Comparison of ENCODE assay signal across 8 cellular contexts in the genomic region with DNA sequence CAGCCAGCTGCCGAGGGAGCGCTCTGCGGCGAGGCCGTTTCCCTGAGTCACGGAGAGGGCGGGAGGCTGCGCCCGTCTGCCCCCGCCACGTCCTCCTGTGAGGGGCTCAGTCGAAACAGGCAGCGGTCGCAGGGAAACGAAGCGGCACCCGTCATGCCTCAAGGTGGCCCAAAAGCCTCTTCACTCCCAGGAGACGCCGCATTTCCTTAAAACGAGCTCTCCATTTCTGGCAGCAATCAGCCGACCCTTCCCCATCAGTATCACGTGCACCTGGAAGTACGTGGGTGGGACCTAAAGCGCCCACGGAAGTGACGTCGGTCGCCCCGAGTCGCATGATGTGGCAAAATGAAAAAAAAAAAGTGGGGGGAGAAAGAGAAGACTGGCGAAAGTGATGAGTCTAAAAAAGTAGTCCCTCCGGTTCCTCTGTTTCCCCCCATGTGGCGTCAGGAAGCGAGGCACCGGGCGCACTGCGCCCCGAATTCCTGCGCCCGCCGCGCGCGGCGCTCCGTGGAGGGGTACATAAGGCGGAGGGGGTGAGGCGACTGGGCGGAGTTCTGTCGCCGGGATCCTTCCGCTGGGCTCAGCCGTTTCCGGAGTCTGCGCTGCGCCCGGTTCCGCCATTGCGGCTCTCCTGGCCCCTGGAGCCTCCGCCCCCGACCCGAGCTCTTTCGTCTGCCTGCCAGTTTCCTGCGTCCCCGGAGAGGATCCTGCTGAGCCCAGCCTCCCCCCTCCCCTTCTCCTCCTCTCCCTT. TPM values are rescaled to one million over a fixed set of nuclear protein-coding genes. Genes with fewer than 3 reads are reported as not detected.
DNase-seq lines count a peak whose midpoint lies in the region; ATAC-seq and TF ChIP-seq lines count a peak whose summit lies in the region.

A gene (plus strand): TSS at position 583 of the 751 bp plus-strand sequence. CDS start 237 bp downstream, outside the sequence.

- H3K27me3 Mint-ChIP-seq in activated naive CD8-positive, alpha-beta T cell treated with anti-CD3 and anti-CD28 coated beads, Interleukin-2, amount 10 ng/mL, durations not matched to agents 7 days and 5 days, result no peaks in the 10 kb centered on the region
- H3K27me3 Mint-ChIP-seq in osteocyte (ENCODE audit: unreplicated experiment), result no peaks in the 10 kb centered on the region

- TF ChIP-seq CTCF in GM10266 (IDR thresholded peaks at IDR 0.05; ENCODE audit: control insufficient read depth, insufficient read depth, low read depth, missing control alignments) (no peak), SU-DHL-6 (IDR thresholded peaks at IDR 0.05; ENCODE audit: insufficient read depth, low read length, poor library complexity, severe bottlenecking) (no peak), osteocyte (IDR thresholded peaks at IDR 0.05) (no peak)

- H3K27ac Mint-ChIP-seq in activated naive CD8-positive, alpha-beta T cell treated with anti-CD3 and anti-CD28 coated beads, Interleukin-2, amount 10 ng/mL, durations not matched to agents 7 days and 5 days, result peak within 1 kb of the TSS; percentile 99
- H3K27ac Mint-ChIP-seq in osteocyte (ENCODE audit: unreplicated experiment), result peak within 1 kb of the TSS; percentile 100

- H3K79me2 ChIP-seq in SU-DHL-6 (ENCODE audit: insufficient read depth, low read length), result peaks cover 57% of the 10 kb centered on the region

- H3K27me3 ChIP-seq in SU-DHL-6 (ENCODE audit: low read length), result no peaks in the 10 kb centered on the region
- no peaks in the 10 kb centered on the region for H3K27me3 ChIP-seq in thymus (ENCODE audit: control insufficient read depth, insufficient read depth)

- H3K36me3 Mint-ChIP-seq in activated naive CD8-positive, alpha-beta T cell treated with anti-CD3 and anti-CD28 coated beads, Interleukin-2, amount 10 ng/mL, durations not matched to agents 7 days and 5 days, result peaks cover 12% of the 10 kb centered on the region
- H3K36me3 Mint-ChIP-seq in osteocyte (ENCODE audit: unreplicated experiment), result no peaks in the 10 kb centered on the region

- intact Hi-C loops in head of caudate nucleus (cut with DNase I), result no loop called here

- DNase-seq in GM10266 (ENCODE audit: extremely low spot score) (peak; percentile 78), NCI-H1105 treated with DMSO at 0.1 percent for 48 hours (lab: John Stamatoyannopoulos, UW) (peak; percentile 91), head of caudate nucleus (peak; percentile 85 to 98 (median 93)), osteocyte (ENCODE audit: extremely low spot score, unreplicated experiment) (peak; percentile 96)
- peak; percentile 94 for DNase-seq in activated naive CD8-positive, alpha-beta T cell treated with anti-CD3 and anti-CD28 coated beads, Interleukin-2, amount 10 ng/mL, durations not matched to agents 7 days and 5 days

- POLR2A ChIA-PET in activated naive CD8-positive, alpha-beta T cell treated with anti-CD3 and anti-CD28 coated beads, Interleukin-2, amount 10 ng/mL, durations not matched to agents 7 days and 5 days (lab: Charles Lee), result interaction anchor here (0.5 to 2.2 kb wide), 28 partner anchors 15 to 1623 kb away, joined by 3 to 20 read pairs (median 3); a partner anchor contains a TSS

- peaks cover 32% of the 10 kb centered on the region for H4K20me1 ChIP-seq in SU-DHL-6 (ENCODE audit: low read depth, low read length)

- peak; percentile 77 for ATAC-seq in HG02642 (IDR thresholded peaks at IDR 0.05; ENCODE audit: poor library complexity, unreplicated experiment)
- peak; percentile 89 for ATAC-seq in activated naive CD8-positive, alpha-beta T cell treated with anti-CD3 and anti-CD28 coated beads, Interleukin-2, amount 10 ng/mL, durations not matched to agents 7 days and 5 days (ENCODE audit: low read depth)

- no peaks in the 10 kb centered on the region for H3K9me3 Mint-ChIP-seq in activated naive CD8-positive, alpha-beta T cell treated with anti-CD3 and anti-CD28 coated beads, Interleukin-2, amount 10 ng/mL, durations not matched to agents 7 days and 5 days
- H3K9me3 Mint-ChIP-seq in osteocyte (ENCODE audit: unreplicated experiment), result no peaks in the 10 kb centered on the region

- H3F3A ChIP-seq in SU-DHL-6 (ENCODE audit: insufficient read depth), result peaks cover 29% of the 10 kb centered on the region

- H3K27ac ChIP-seq in SU-DHL-6 (ENCODE audit: low read depth, low read length), result peak within 1 kb of the TSS; percentile 89
- peak within 1 kb of the TSS; percentile 93 for H3K27ac ChIP-seq in thymus (ENCODE audit: low read depth)

- H3K4me1 Mint-ChIP-seq in activated naive CD8-positive, alpha-beta T cell treated with anti-CD3 and anti-CD28 coated beads, Interleukin-2, amount 10 ng/mL, durations not matched to agents 7 days and 5 days, result peaks cover 40% of the 10 kb centered on the region
- H3K4me1 Mint-ChIP-seq in osteocyte (ENCODE audit: unreplicated experiment), result peaks cover 49% of the 10 kb centered on the region

- WGBS in thymus, result under 1% methylated on average over 65 of the region's 65 CpGs

- H2AFZ ChIP-seq in SU-DHL-6 (ENCODE audit: low read depth, low read length, severe bottlenecking), result peak within 1 kb of the TSS; percentile 80

- H3K4me3 ChIP-seq in SU-DHL-6 (ENCODE audit: insufficient read depth, low read length, poor library complexity, severe bottlenecking) (peak within 1 kb of the TSS; percentile 100), thymus (ENCODE audit: low read length) (peak within 1 kb of the TSS; percentile 100)

- H3K36me3 ChIP-seq in SU-DHL-6 (ENCODE audit: low read length) (peaks cover 7% of the 10 kb centered on the region), thymus (ENCODE audit: control insufficient read depth, insufficient read depth) (no peaks in the 10 kb centered on the region)

- H3K4me2 ChIP-seq in SU-DHL-6 (ENCODE audit: low read depth, low read length, poor library complexity, severe bottlenecking), result peak within 1 kb of the TSS; percentile 96

- no peaks in the 10 kb centered on the region for H3K9me3 ChIP-seq in SU-DHL-6 (ENCODE audit: insufficient read depth, low read length)
- no peaks in the 10 kb centered on the region for H3K9me3 ChIP-seq in thymus (ENCODE audit: control insufficient read depth)

- H3K4me1 ChIP-seq in thymus (ENCODE audit: control insufficient read depth, insufficient read depth, low read length), result peaks cover 12% of the 10 kb centered on the region

- H3K4me3 Mint-ChIP-seq in activated naive CD8-positive, alpha-beta T cell treated with anti-CD3 and anti-CD28 coated beads, Interleukin-2, amount 10 ng/mL, durations not matched to agents 7 days and 5 days, result peak within 1 kb of the TSS; percentile 99
- peak within 1 kb of the TSS; percentile 95 for H3K4me3 Mint-ChIP-seq in osteocyte (ENCODE audit: unreplicated experiment)

- H3K9me2 ChIP-seq in SU-DHL-6 (replicated peaks; ENCODE audit: insufficient read depth, low read length), result no peaks in the 10 kb centered on the region

- H3K9ac ChIP-seq in SU-DHL-6 (ENCODE audit: low read length), result peak within 1 kb of the TSS; percentile 100

RNA-seq across cellular contexts. Expression of the gene that starts here (rescaled TPM):
- 100 to 1,000 TPM; 115 to 117 TPM for total RNA-seq in activated naive CD8-positive, alpha-beta T cell treated with anti-CD3 and anti-CD28 coated beads, Interleukin-2, amount 10 ng/mL, durations not matched to agents 7 days and 5 days
- total RNA-seq in osteocyte, result 297 and 319 TPM in 2 replicates
- polyA plus RNA-seq in thymus, result 127 TPM

Comparison
In these comparisons a context has a peak if more than half of its experiments do, and no peak if none do; other contexts are left out.
1. Peak in every context shown above with its lines: DNase-seq, ATAC-seq, H3K4me3 ChIP-seq and H3K27ac ChIP-seq.